ENCODE assay signal across 1 cellular context in genomic region chr12:123102381-123102780, GRCh38.
TF ChIP-seq lines count a peak whose summit lies in the region.

No MANE protein-coding gene starts in this region.

TF ChIP-seq in H1, 55 proteins besides CTCF, POLR2A, EP300 and RAD21:
- TF ChIP-seq TAF7 (optimal IDR thresholded peaks at IDR 0.05; ENCODE audit: borderline replicate concordance, low read depth, low read length): no peak
- no peak for TF ChIP-seq BCL11A (IDR thresholded peaks at IDR 0.05; ENCODE audit: low read depth in 2 of 2, low read length in 2 of 2)
- TF ChIP-seq HDAC2 (IDR thresholded peaks at IDR 0.05; ENCODE audit: borderline replicate concordance in 1 of 2, low read depth in 2 of 2, low read length in 2 of 2): no peak
- TF ChIP-seq RFX5 (IDR thresholded peaks at IDR 0.05; ENCODE audit: borderline replicate concordance, low read depth, low read length): no peak
- no peak for TF ChIP-seq MAX (IDR thresholded peaks at IDR 0.05)
- TF ChIP-seq KDM4A (IDR thresholded peaks at IDR 0.05; ENCODE audit: low read depth, low read length, severe bottlenecking): no peak
- TF ChIP-seq SP4 (IDR thresholded peaks at IDR 0.05; ENCODE audit: low read length): no peak
- TF ChIP-seq FOSL1 (IDR thresholded peaks at IDR 0.05; ENCODE audit: insufficient read depth, low read depth, low read length): no peak
- TF ChIP-seq GABPA (IDR thresholded peaks at IDR 0.05; ENCODE audit: borderline replicate concordance, insufficient read depth, low read length): no peak
TF ChIP-seq in H1: peak in this region for 0.
